ENCODE assay signal across 26 cellular contexts in the genomic region with DNA sequence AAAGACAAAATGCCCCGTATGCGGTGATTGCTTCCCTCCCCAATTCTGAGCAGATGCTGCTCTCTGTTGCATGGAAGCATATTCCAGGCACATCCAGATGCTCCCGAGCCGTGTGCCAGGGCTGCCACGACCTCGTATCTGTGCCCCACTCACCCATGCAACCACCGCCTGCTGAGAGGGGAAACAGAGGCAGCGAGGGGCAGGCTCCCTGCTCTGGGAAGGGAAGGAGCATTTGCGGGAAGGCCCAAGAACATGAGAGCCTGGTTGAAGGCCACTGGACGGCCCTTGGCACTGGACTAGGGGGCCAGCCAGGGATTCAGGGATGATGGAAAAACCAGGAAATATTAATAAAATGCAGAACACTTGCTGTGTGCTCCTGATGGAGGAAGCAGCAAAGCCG.
"Had no signal": no experiment of that assay in that cellular context is flagged by ENCODE, and none has a peak within 500 bp of the region (broad histone marks: within the 10 kb centered on the region; RNA-seq: fewer than 3 reads in every experiment).

No MANE protein-coding gene starts in this region.

- H3K36me3 Mint-ChIP-seq: activated CD8-positive, alpha-beta memory T cell treated with anti-CD3 and anti-CD28 coated beads, Interleukin-2, amount 10 ng/mL, durations not matched to agents 7 days and 5 days; activated naive CD4-positive, alpha-beta T cell treated with anti-CD3 and anti-CD28 coated beads, Interleukin-2, amount 50 U/mL, for 24 hours; T-cell had no signal

- DNase-seq: activated B cell treated with CpG ODN at 0.5 μM for 24 hours; activated CD4-positive, alpha-beta T cell treated with anti-CD3 and anti-CD28 coated beads for 1 hour; activated CD4-positive, alpha-beta T cell treated with anti-CD3 and anti-CD28 coated beads, Interleukin-2, amount 10 ng/mL, durations not matched to agents 24 days and 14 days; activated CD4-positive, alpha-beta T cell treated with anti-CD3 and anti-CD28 coated beads, Interleukin-2, amount 50 U/mL, for 48 hours; activated CD8-positive, alpha-beta memory T cell treated with anti-CD3 and anti-CD28 coated beads, Interleukin-2, amount 10 ng/mL, durations not matched to agents 7 days and 5 days; activated effector memory CD4-positive, alpha-beta T cell treated with Interleukin-2 at 50 U/mL for 16 hours; activated naive CD4-positive, alpha-beta T cell; activated T-cell treated with anti-CD3 and anti-CD28 coated beads, Interleukin-2, amount 50 U/mL, for 24 hours; Karpas-422; MM.1S; NCI-H1048; NCI-H1417; NCI-H1694; NCI-H2029; NCI-H2107; NCI-H345; NCI-H510A; NCI-H526 treated with DMSO at 0.1 percent for 48 hours; T-cell; T-helper 2 cell; T1000 had no signal

- H3K27me3 Mint-ChIP-seq: activated naive CD4-positive, alpha-beta T cell treated with anti-CD3 and anti-CD28 coated beads, Interleukin-2, amount 50 U/mL, for 24 hours had no signal

- H3K27ac ChIP-seq: breast epithelium, SK-N-MC had no signal

- ATAC-seq: activated CD8-positive, alpha-beta memory T cell treated with anti-CD3 and anti-CD28 coated beads, Interleukin-2, amount 10 ng/mL, durations not matched to agents 7 days and 5 days; K562; T-cell had no signal

- H3K9me3 Mint-ChIP-seq: activated B cell treated with CpG ODN at 0.5 μM for 24 hours; activated CD4-positive, alpha-beta T cell treated with anti-CD3 and anti-CD28 coated beads, Interleukin-2, amount 10 ng/mL, durations not matched to agents 24 days and 14 days; activated naive CD4-positive, alpha-beta T cell treated with anti-CD3 and anti-CD28 coated beads, Interleukin-2, amount 50 U/mL, for 24 hours; activated T-cell treated with anti-CD3 and anti-CD28 coated beads, Interleukin-2, amount 50 U/mL, for 24 hours; activated T-helper 1 cell treated with anti-CD3 and anti-CD28 coated beads, Interleukin-12 subunit alpha, Interleukin-12 subunit beta, Interleukin-2, Interleukin-4 antibody, amounts not matched to agents 30 ng/mL and 10 ng/mL and 1 ng/mL, durations not matched to agents 14 hours and 24 hours and 36 hours; T-cell had no signal

- H3K4me3 Mint-ChIP-seq: activated B cell treated with CpG ODN at 0.5 μM for 24 hours; activated CD4-positive, alpha-beta T cell treated with anti-CD3 and anti-CD28 coated beads, Interleukin-2, amount 10 ng/mL, durations not matched to agents 24 days and 14 days; activated CD8-positive, alpha-beta memory T cell treated with anti-CD3 and anti-CD28 coated beads, Interleukin-2, amount 10 ng/mL, durations not matched to agents 7 days and 5 days; activated naive CD4-positive, alpha-beta T cell treated with anti-CD3 and anti-CD28 coated beads, Interleukin-2, amount 50 U/mL, for 24 hours; activated T-cell treated with anti-CD3 and anti-CD28 coated beads, Interleukin-2, amount 50 U/mL, for 24 hours; activated T-helper 1 cell treated with anti-CD3 and anti-CD28 coated beads, Interleukin-12 subunit alpha, Interleukin-12 subunit beta, Interleukin-2, Interleukin-4 antibody, amounts not matched to agents 30 ng/mL and 10 ng/mL and 1 ng/mL, durations not matched to agents 14 hours and 24 hours and 36 hours; T-cell had no signal

- H3K27ac Mint-ChIP-seq: activated B cell treated with CpG ODN at 0.5 μM for 24 hours; activated CD4-positive, alpha-beta T cell treated with anti-CD3 and anti-CD28 coated beads, Interleukin-2, amount 10 ng/mL, durations not matched to agents 24 days and 14 days; activated CD8-positive, alpha-beta memory T cell treated with anti-CD3 and anti-CD28 coated beads, Interleukin-2, amount 10 ng/mL, durations not matched to agents 7 days and 5 days; activated naive CD4-positive, alpha-beta T cell treated with anti-CD3 and anti-CD28 coated beads, Interleukin-2, amount 50 U/mL, for 24 hours; activated T-cell treated with anti-CD3 and anti-CD28 coated beads, Interleukin-2, amount 50 U/mL, for 24 hours; activated T-helper 1 cell treated with anti-CD3 and anti-CD28 coated beads, Interleukin-12 subunit alpha, Interleukin-12 subunit beta, Interleukin-2, Interleukin-4 antibody, amounts not matched to agents 30 ng/mL and 10 ng/mL and 1 ng/mL, durations not matched to agents 14 hours and 24 hours and 36 hours; T-cell had no signal

- H3K27me3 ChIP-seq: breast epithelium had no signal

- H3K4me1 Mint-ChIP-seq: activated B cell treated with CpG ODN at 0.5 μM for 24 hours; activated CD4-positive, alpha-beta T cell treated with anti-CD3 and anti-CD28 coated beads, Interleukin-2, amount 10 ng/mL, durations not matched to agents 24 days and 14 days; activated CD8-positive, alpha-beta memory T cell treated with anti-CD3 and anti-CD28 coated beads, Interleukin-2, amount 10 ng/mL, durations not matched to agents 7 days and 5 days; activated naive CD4-positive, alpha-beta T cell treated with anti-CD3 and anti-CD28 coated beads, Interleukin-2, amount 50 U/mL, for 24 hours had no signal

- H3K4me1 ChIP-seq: breast epithelium had no signal

- H3K36me3 ChIP-seq: breast epithelium had no signal

- H3K9me3 ChIP-seq: breast epithelium had no signal

- H3K4me3 ChIP-seq: breast epithelium, K562, SK-N-MC had no signal
